In genomic region chr4:183249854-183250253, GRCh38 we compare ENCODE assay signal across 8 cellular contexts.
DNase-seq lines count a peak whose midpoint lies in the region; ATAC-seq and TF ChIP-seq lines count a peak whose summit lies in the region.

No MANE protein-coding gene starts in this region.

- TF ChIP-seq POLR2A in adrenal gland (IDR thresholded peaks at IDR 0.05): no peak

- H3K36me3 ChIP-seq in MM.1S (replicated peaks; ENCODE audit: insufficient read depth, low read length) (no peaks in the 10 kb centered on the region), adrenal gland (replicated peaks in 1 of 2) (no peaks in the 10 kb centered on the region)

- no peak overlapping the region for H2AFZ ChIP-seq in MM.1S (ENCODE audit: low read length)

- no peak overlapping the region for H3K9ac ChIP-seq in MM.1S (ENCODE audit: low read length)

- peak; percentile 41 for TF ChIP-seq CTCF in AG09319 (IDR thresholded peaks at IDR 0.05; ENCODE audit: low read depth, low read length)
- TF ChIP-seq CTCF in GM12873 (IDR thresholded peaks at IDR 0.05; ENCODE audit: insufficient read depth, low read depth, low read length, missing control alignments): peak; percentile 26
- TF ChIP-seq CTCF in MM.1S (IDR thresholded peaks at IDR 0.05; ENCODE audit: low read length): peak; percentile 48
- TF ChIP-seq CTCF in adrenal gland (IDR thresholded peaks at IDR 0.05): peak in 5 of 6 experiments; percentile 42 to 55 (median 47)

- no peak for ATAC-seq in HG02884 (IDR thresholded peaks at IDR 0.05; ENCODE audit: unreplicated experiment)
- no peak for ATAC-seq in GM21447 (IDR thresholded peaks at IDR 0.05; ENCODE audit: unreplicated experiment)

- no peaks in the 10 kb centered on the region for H3K9me3 ChIP-seq in MM.1S (replicated peaks; ENCODE audit: insufficient read depth, low read length)
- H3K9me3 ChIP-seq in adrenal gland (replicated peaks in 1 of 3): no peaks in the 10 kb centered on the region

- intact Hi-C loops in adrenal gland (cut with DNase I): loop anchor here (2.0 to 5.0 kb wide), 2 partner anchors 177 to 178 kb away; no protein-coding TSS in a partner anchor

- H3K4me2 ChIP-seq in MM.1S (ENCODE audit: low read depth, low read length): no peak overlapping the region

- H3K4me1 ChIP-seq in MM.1S (ENCODE audit: low read length) (no peaks in the 10 kb centered on the region), adrenal gland (replicated peaks in 1 of 2) (no peaks in the 10 kb centered on the region)

- H3K27me3 ChIP-seq in MM.1S (replicated peaks; ENCODE audit: insufficient read depth, low read length): no peaks in the 10 kb centered on the region
- H3K27me3 ChIP-seq in adrenal gland: no peaks in the 10 kb centered on the region

- H3K79me2 ChIP-seq in MM.1S (ENCODE audit: low read length): no peaks in the 10 kb centered on the region

- 33 to 42% (median 36%) methylated on average over 2 of the region's 2 CpGs for WGBS in adrenal gland, 4 donors

- H3K9me2 ChIP-seq in MM.1S (replicated peaks; ENCODE audit: insufficient read depth, low read length): no peaks in the 10 kb centered on the region

- H3K4me3 ChIP-seq in MM.1S (ENCODE audit: low read length) (no peak overlapping the region), adrenal gland (no peak overlapping the region)

- no peaks in the 10 kb centered on the region for H4K20me1 ChIP-seq in MM.1S (ENCODE audit: insufficient read depth, low read length)

- H3K27ac ChIP-seq in MM.1S (ENCODE audit: low read length) (no peak overlapping the region), adrenal gland (no peak overlapping the region)

- DNase-seq in AG09319 (ENCODE audit: extremely low read depth, low read depth) (no peak), MM.1S (peak; percentile 42), adrenal gland (peak in 4 of 7 donors; percentile 19 to 50 (median 36)), left kidney (ENCODE audit: low read depth, low spot score) (peak; percentile 74)
- DNase-seq in activated CD8-positive, alpha-beta memory T cell treated with anti-CD3 and anti-CD28 coated beads, Interleukin-2, amount 50 U/mL, for 48 hours: no peak

- H3F3A ChIP-seq in MM.1S (ENCODE audit: insufficient read depth, low read length): no peaks in the 10 kb centered on the region

Comparison
In these comparisons a context has a peak if more than half of its experiments do, and no peak if none do; other contexts are left out.
1. DNase-seq: peak in MM.1S (single experiment), adrenal gland (4 of 7) and left kidney (single experiment); none in AG09319 (single experiment) and activated CD8-positive, alpha-beta memory T cell treated with anti-CD3 and anti-CD28 coated beads, Interleukin-2, amount 50 U/mL, for 48 hours (single experiment).
2. Peak in every context shown above with its lines, with median percentiles within 50 percentile points of each other: CTCF ChIP-seq.